22 cellular contexts compared by ENCODE assay signal in genomic region chr4:632391-632790, GRCh38. TPM values are rescaled to one million over a fixed set of nuclear protein-coding genes. Genes with fewer than 3 reads are reported as not detected.
"Had no signal": no experiment of that assay in that cellular context is flagged by ENCODE, and none has a peak within 500 bp of the region (broad histone marks: within the 10 kb centered on the region; RNA-seq: fewer than 3 reads in every experiment).

No MANE protein-coding gene starts in this region.

- H3K9me3 ChIP-seq: Peyer's patch had no signal

- FAIRE-seq: K562 had no signal

- H3K4me1 ChIP-seq: Peyer's patch had no signal

- H3K27me3 ChIP-seq: Peyer's patch had no signal

- H3K36me3 Mint-ChIP-seq: activated CD4-positive, alpha-beta memory T cell treated with anti-CD3 and anti-CD28 coated beads for 36 hours; activated naive CD4-positive, alpha-beta T cell treated with anti-CD3 and anti-CD28 coated beads, Interleukin-2, amount 10 ng/mL, durations not matched to agents 7 days and 5 days; activated naive CD8-positive, alpha-beta T cell treated with anti-CD3 and anti-CD28 coated beads for 36 hours had no signal

- H3K4me3 ChIP-seq: K562, Peyer's patch had no signal

- H3K27ac ChIP-seq: Peyer's patch had no signal

- DNase-seq: activated B cell treated with CpG ODN at 0.5 μM for 24 hours; activated CD4-positive, alpha-beta memory T cell treated with anti-CD3 and anti-CD28 coated beads for 36 hours; activated CD4-positive, alpha-beta T cell treated with anti-CD3 and anti-CD28 coated beads for 1 hour; activated CD4-positive, alpha-beta T cell treated with anti-CD3 and anti-CD28 coated beads, Interleukin-2, amount 10 ng/mL, durations not matched to agents 7 days and 5 days; activated CD8-positive, alpha-beta memory T cell treated with anti-CD3 and anti-CD28 coated beads for 24 hours; activated gamma-delta T cell treated with Interleukin-2 at 50 U/mL for 16 hours; activated naive CD4-positive, alpha-beta T cell treated with anti-CD3 and anti-CD28 coated beads, Interleukin-2, amount 10 ng/mL, durations not matched to agents 7 days and 5 days; activated naive CD8-positive, alpha-beta T cell treated with anti-CD3 and anti-CD28 coated beads for 36 hours; activated T-cell treated with anti-CD3 and anti-CD28 coated beads, Interleukin-2, amount 50 U/mL, for 4 hours; caudate nucleus; Kasumi-1; NCI-H1105 treated with DMSO at 0.1 percent for 48 hours; NCI-H1436 treated with DMSO at 0.1 percent for 48 hours; NCI-H187; NCI-H2081; NCI-H446; NCI-H524; Peyer's patch; SIG-M5; T-helper 17 cell; T-helper 9 cell had no signal

- ATAC-seq: activated T-cell treated with anti-CD3 and anti-CD28 coated beads, Interleukin-2, amount 50 U/mL, for 4 hours; K562; T-helper 17 cell had no signal

- H3K36me3 ChIP-seq: Peyer's patch had no signal

- H3K4me1 Mint-ChIP-seq: activated B cell treated with CpG ODN at 0.5 μM for 24 hours; activated CD4-positive, alpha-beta T cell treated with anti-CD3 and anti-CD28 coated beads, Interleukin-2, amount 10 ng/mL, durations not matched to agents 7 days and 5 days; activated naive CD4-positive, alpha-beta T cell treated with anti-CD3 and anti-CD28 coated beads, Interleukin-2, amount 10 ng/mL, durations not matched to agents 7 days and 5 days; activated naive CD8-positive, alpha-beta T cell treated with anti-CD3 and anti-CD28 coated beads for 36 hours; T-helper 17 cell had no signal

- H3K27ac Mint-ChIP-seq: activated B cell treated with CpG ODN at 0.5 μM for 24 hours; activated CD4-positive, alpha-beta memory T cell treated with anti-CD3 and anti-CD28 coated beads for 36 hours; activated CD4-positive, alpha-beta T cell treated with anti-CD3 and anti-CD28 coated beads, Interleukin-2, amount 10 ng/mL, durations not matched to agents 7 days and 5 days; activated naive CD4-positive, alpha-beta T cell treated with anti-CD3 and anti-CD28 coated beads, Interleukin-2, amount 10 ng/mL, durations not matched to agents 7 days and 5 days; activated naive CD8-positive, alpha-beta T cell treated with anti-CD3 and anti-CD28 coated beads for 36 hours; T-helper 17 cell had no signal

- H3K27me3 Mint-ChIP-seq: activated B cell treated with CpG ODN at 0.5 μM for 24 hours; activated CD4-positive, alpha-beta memory T cell treated with anti-CD3 and anti-CD28 coated beads for 36 hours; activated CD4-positive, alpha-beta T cell treated with anti-CD3 and anti-CD28 coated beads, Interleukin-2, amount 10 ng/mL, durations not matched to agents 7 days and 5 days; activated naive CD4-positive, alpha-beta T cell treated with anti-CD3 and anti-CD28 coated beads, Interleukin-2, amount 10 ng/mL, durations not matched to agents 7 days and 5 days had no signal

- H3K4me3 Mint-ChIP-seq: activated B cell treated with CpG ODN at 0.5 μM for 24 hours; activated CD4-positive, alpha-beta memory T cell treated with anti-CD3 and anti-CD28 coated beads for 36 hours; activated CD4-positive, alpha-beta T cell treated with anti-CD3 and anti-CD28 coated beads, Interleukin-2, amount 10 ng/mL, durations not matched to agents 7 days and 5 days; activated naive CD4-positive, alpha-beta T cell treated with anti-CD3 and anti-CD28 coated beads, Interleukin-2, amount 10 ng/mL, durations not matched to agents 7 days and 5 days; activated naive CD8-positive, alpha-beta T cell treated with anti-CD3 and anti-CD28 coated beads for 36 hours; activated T-cell treated with anti-CD3 and anti-CD28 coated beads, Interleukin-2, amount 50 U/mL, for 4 hours; T-helper 17 cell had no signal

RNA-seq across cellular contexts. Expression of gene PDE6B, which starts 7.0 kb away (rescaled TPM):
- total RNA-seq: K562 had no signal

RNA-seq across cellular contexts. Expression of gene TMEM271, which starts 56.3 kb away (rescaled TPM):
- total RNA-seq: activated B cell treated with CpG ODN at 0.5 μM for 24 hours; activated CD4-positive, alpha-beta memory T cell treated with anti-CD3 and anti-CD28 coated beads for 36 hours; activated CD4-positive, alpha-beta T cell treated with anti-CD3 and anti-CD28 coated beads, Interleukin-2, amount 10 ng/mL, durations not matched to agents 7 days and 5 days; activated naive CD8-positive, alpha-beta T cell treated with anti-CD3 and anti-CD28 coated beads for 36 hours; activated T-cell treated with anti-CD3 and anti-CD28 coated beads, Interleukin-2, amount 50 U/mL, for 4 hours; K562; Peyer's patch; T-helper 17 cell had no signal
- polyA plus RNA-seq: K562 had no signal
